In the genomic region with DNA sequence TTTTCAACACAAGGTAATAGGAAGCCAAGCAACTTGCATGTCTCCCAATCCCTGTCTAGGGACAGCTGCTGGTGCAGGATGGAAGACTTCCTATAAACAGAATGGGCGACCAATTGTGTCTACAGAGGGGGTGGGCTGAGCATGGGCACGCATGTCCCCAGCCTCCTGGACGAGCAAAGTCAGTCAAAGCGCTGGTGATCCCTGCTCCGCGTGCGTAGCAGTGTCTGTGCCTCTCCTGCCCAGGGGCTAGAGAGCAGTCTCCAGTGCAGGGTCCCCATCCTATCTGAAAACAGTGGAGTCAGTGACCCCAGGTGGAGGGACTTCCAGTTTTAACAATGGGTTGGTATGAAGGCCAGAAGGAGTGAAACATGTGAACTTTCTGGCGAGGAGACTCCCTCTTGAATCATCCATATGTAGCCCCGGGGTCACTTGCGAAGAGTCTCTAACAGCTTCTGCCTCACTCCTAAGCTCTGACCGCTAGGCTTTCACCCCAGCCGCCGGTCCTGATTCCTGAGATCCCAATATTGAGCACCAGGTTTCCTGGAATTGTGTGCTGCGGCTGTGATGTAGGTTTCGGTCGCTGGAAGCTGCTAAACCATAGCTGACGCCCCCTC, we compare ENCODE assay signal across 9 cellular contexts. TPM values are rescaled to one million over a fixed set of nuclear protein-coding genes. Genes with fewer than 3 reads are reported as not detected.
DNase-seq lines count a peak whose midpoint lies in the region; ATAC-seq and TF ChIP-seq lines count a peak whose summit lies in the region.
"Had no signal": no experiment of that assay in that cellular context is flagged by ENCODE, and none has a peak within 500 bp of the region (broad histone marks: within the 10 kb centered on the region; RNA-seq: fewer than 3 reads in every experiment).

No MANE protein-coding gene starts in this region.

- intact Hi-C loops in gastrocnemius medialis (cut with DNase I; ENCODE audit: low total_unique reads): no loop called here

- ATAC-seq in T-cell (replicated peaks in 1 of 4): no peak
- no peak for ATAC-seq in gastrocnemius medialis
- no peak for ATAC-seq in HG02885 (IDR thresholded peaks at IDR 0.05; ENCODE audit: poor library complexity, unreplicated experiment)
- no peak for ATAC-seq in HG02610 (IDR thresholded peaks at IDR 0.05; ENCODE audit: unreplicated experiment)

- no peaks in the 10 kb centered on the region for H3K9me3 Mint-ChIP-seq in T-cell

- POLR2A ChIA-PET in T-cell (lab: Charles Lee): interaction anchor here in 1 of 2 donors (0.6 kb wide), 1 partner anchor 24 kb away, joined by 4 read pairs; a partner anchor contains a TSS

- H3K27ac Mint-ChIP-seq in T-cell: peak overlapping the region; percentile 93 to 94

- H3K27me3 ChIP-seq in GM06990 (replicated peaks; ENCODE audit: control insufficient read depth, insufficient read depth, low read length) (no peaks in the 10 kb centered on the region), gastrocnemius medialis (no peaks in the 10 kb centered on the region)

- H3K4me1 ChIP-seq in gastrocnemius medialis: peaks cover 25 to 26% of the 10 kb centered on the region in 2 donors

- DNase-seq in GM06990 (ENCODE audit: extremely low read depth, insufficient read length) (no peak), T-cell (no peak), fibroblast of the aortic adventitia (ENCODE audit: low read depth) (no peak), gastrocnemius medialis (no peak), DMS153 treated with DMSO at 0.1 percent for 48 hours (lab: John Stamatoyannopoulos, UW; ENCODE audit: unreplicated experiment) (no peak), NCI-H345 (lab: John Stamatoyannopoulos, UW) (no peak)

- H3K27ac ChIP-seq in gastrocnemius medialis: peak overlapping the region; percentile 74 to 91 (median 88)

- H3K4me1 Mint-ChIP-seq in T-cell: peaks cover 56 to 66% (median 58%) of the 10 kb centered on the region in 3 donors

- CTCF ChIA-PET in T-cell (lab: Charles Lee): interaction anchor here (0.6 to 1.3 kb wide), 13 partner anchors 11 to 122 kb away, joined by 3 to 14 read pairs (median 4); a partner anchor contains a TSS

- H3K27me3 Mint-ChIP-seq in T-cell: no peaks in the 10 kb centered on the region

- TF ChIP-seq CTCF in GM06990 (IDR thresholded peaks at IDR 0.05; ENCODE audit: insufficient read depth, low read length, poor library complexity, severe bottlenecking) (no peak), fibroblast of the aortic adventitia (IDR thresholded peaks at IDR 0.05; ENCODE audit: insufficient read depth, low read length) (no peak), gastrocnemius medialis (IDR thresholded peaks at IDR 0.05 in 4 of 5, conservative IDR thresholded peaks at IDR 0.05 in 1 of 5) (no peak)

- TF ChIP-seq POLR2A in gastrocnemius medialis (IDR thresholded peaks at IDR 0.05): no peak

- H3K36me3 ChIP-seq in GM06990 (ENCODE audit: control insufficient read depth, insufficient read depth, low read length) (no peaks in the 10 kb centered on the region), gastrocnemius medialis (peaks cover 0 to 7% of the 10 kb centered on the region in 2 donors)

- H3K36me3 Mint-ChIP-seq in T-cell: peaks cover 13% of the 10 kb centered on the region

- peak overlapping the region; percentile 96 to 97 (median 97) for H3K4me3 Mint-ChIP-seq in T-cell

- H3K9me3 ChIP-seq in gastrocnemius medialis: no peaks in the 10 kb centered on the region

- in situ Hi-C loops in gastrocnemius medialis (cut with MboI; ENCODE audit: low sequenced_read_pairs in 4 of 4): loop anchor here in 1 of 4 donors (25.0 kb wide), 1 partner anchor 600 kb away; no protein-coding TSS in a partner anchor

- H3K4me3 ChIP-seq in GM06990 (replicated peaks; ENCODE audit: low read depth, low read length): peak overlapping the region; percentile 23
- peak overlapping the region; percentile 60 for H3K4me3 ChIP-seq in fibroblast of the aortic adventitia (ENCODE audit: low read depth, low read length)
- peak overlapping the region; percentile 79 to 93 (median 86) for H3K4me3 ChIP-seq in gastrocnemius medialis

RNA-seq across cellular contexts. Expression of a gene that starts 0.7 kb away (rescaled TPM):
- 10 to 100 TPM; 43.4 to 83.6 (median 73.7) TPM for total RNA-seq in T-cell
- 18.4 and 19.8 TPM in 2 replicates for total RNA-seq in fibroblast of the aortic adventitia (ENCODE audit: low replicate concordance)
- 10 to 100 TPM in 1 of 4 donors, 1 to 10 TPM in 3; 3.1 to 13.9 (median 4.1) TPM for total RNA-seq in gastrocnemius medialis

RNA-seq across cellular contexts. Expression of a gene that starts 2.7 kb away (rescaled TPM):
- total RNA-seq in T-cell (1 to 10 TPM in 3 of 5 donors, under 1 TPM in 1, not detected in 1; 0.66 to 1.6 (median 1.2) TPM), fibroblast of the aortic adventitia (ENCODE audit: low replicate concordance) (not detected in 2 replicates), gastrocnemius medialis (not detected)

RNA-seq across cellular contexts. Expression of a gene that starts 24.2 kb away (rescaled TPM):
- total RNA-seq in T-cell (100 to 1,000 TPM; 347 to 524 (median 406) TPM), fibroblast of the aortic adventitia (ENCODE audit: low replicate concordance) (53.3 and 91.9 TPM in 2 replicates), gastrocnemius medialis (100 to 1,000 TPM in 1 of 4 donors, 10 to 100 TPM in 3; 59.5 to 114 (median 85.0) TPM)

RNA-seq across cellular contexts. Expression of a gene that starts 28.5 kb away (rescaled TPM):
- not detected for total RNA-seq in T-cell
- 0.16 TPM in 1 of 2 replicates, not detected in the other for total RNA-seq in fibroblast of the aortic adventitia (ENCODE audit: low replicate concordance)
- total RNA-seq in gastrocnemius medialis: 1 to 10 TPM in 3 of 4 donors, under 1 TPM in 1; 0.92 to 2.9 (median 1.7) TPM
- total RNA-seq: glomerular endothelial cell had no signal

Comparison
In these comparisons a context has a peak if more than half of its experiments do, and no peak if none do; other contexts are left out.
1. H3K4me3 ChIP-seq: peak in every context shown above with its lines; median percentile 86 in gastrocnemius medialis; 60 in fibroblast of the aortic adventitia; 23 in GM06990.